1 cellular context compared by ENCODE assay signal in genomic region chr1:205907794-205908193, GRCh38.
TF ChIP-seq lines count a peak whose summit lies in the region.

No MANE protein-coding gene starts in this region.

TF ChIP-seq in GM23338, 12 proteins besides CTCF, POLR2A, EP300 and RAD21 (continued from another document):
- TF ChIP-seq REST (IDR thresholded peaks at IDR 0.05; ENCODE audit: unreplicated experiment) (no peak), ETS1 (IDR thresholded peaks at IDR 0.05) (no peak), ZNF114 (CRISPR knock-in tag; IDR thresholded peaks at IDR 0.05) (no peak), EZH2 (IDR thresholded peaks at IDR 0.05; ENCODE audit: low read depth, unreplicated experiment) (no peak), EZH2phosphoT487 (IDR thresholded peaks at IDR 0.05; ENCODE audit: unreplicated experiment) (no peak), CREB1 (CRISPR knock-in tag; IDR thresholded peaks at IDR 0.05; ENCODE audit: low read depth) (no peak)
TF ChIP-seq in GM23338: peak in this region for 0.
